ENCODE assay signal across 3 cellular contexts in the genomic region with DNA sequence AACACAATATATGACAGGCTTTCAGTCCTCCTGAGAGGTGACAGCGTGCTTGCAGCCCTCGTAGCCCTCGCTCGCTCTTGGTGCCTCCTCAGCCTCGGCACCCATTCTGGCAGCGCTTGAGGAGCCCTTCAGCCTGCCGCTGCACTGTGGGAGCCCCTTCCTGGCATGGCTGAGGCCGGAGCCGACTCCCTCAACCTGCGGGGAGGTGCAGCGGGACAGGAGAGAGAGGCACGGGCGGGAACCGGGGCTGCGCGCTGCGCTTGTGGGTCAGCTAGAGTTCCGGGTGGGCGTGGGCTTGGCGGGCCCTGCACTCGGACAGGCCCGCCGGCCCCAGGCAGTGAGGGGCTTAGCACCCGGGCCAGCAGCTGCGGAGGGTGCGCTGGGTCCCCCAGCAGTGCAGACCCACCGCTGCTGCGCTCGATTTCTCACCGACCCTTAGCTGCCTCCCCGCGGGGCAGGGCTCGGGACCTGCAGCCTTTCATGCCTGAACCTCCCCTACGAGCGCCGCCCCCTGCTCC.
"Had no signal": no experiment of that assay in that cellular context is flagged by ENCODE, and none has a peak within 500 bp of the region (broad histone marks: within the 10 kb centered on the region; RNA-seq: fewer than 3 reads in every experiment).

No MANE protein-coding gene starts in this region.

- DNase-seq: GDM1, GF-D8 had no signal

- H3K4me3 ChIP-seq: GM12878 had no signal
